ENCODE assay signal across 33 cellular contexts in genomic region chr7:780056-780455, GRCh38. TPM values are rescaled to one million over a fixed set of nuclear protein-coding genes. Genes with fewer than 3 reads are reported as not detected.
DNase-seq lines count a peak whose midpoint lies in the region; ATAC-seq, FAIRE-seq and TF ChIP-seq lines count a peak whose summit lies in the region.
"Had no signal": no experiment of that assay in that cellular context is flagged by ENCODE, and none has a peak within 500 bp of the region (broad histone marks: within the 10 kb centered on the region; RNA-seq: fewer than 3 reads in every experiment).

No MANE protein-coding gene starts in this region.

- H3K9me3 ChIP-seq in right atrium auricular region (no peaks in the 10 kb centered on the region), sigmoid colon (no peaks in the 10 kb centered on the region)
- H3K9me3 ChIP-seq: breast epithelium, HAP-1, MG63, testis had no signal

- TF ChIP-seq POLR2A in sigmoid colon (IDR thresholded peaks at IDR 0.05): no peak

- no peak for TF ChIP-seq CTCF in coronary artery (IDR thresholded peaks at IDR 0.05)
- no peak for TF ChIP-seq CTCF in right atrium auricular region (IDR thresholded peaks at IDR 0.05)
- TF ChIP-seq CTCF in sigmoid colon (IDR thresholded peaks at IDR 0.05): no peak
- TF ChIP-seq CTCF in D721Med (IDR thresholded peaks at IDR 0.05; ENCODE audit: insufficient read depth, missing control alignments): no peak

- DNase-seq in DMS79 treated with DMSO at 0.1 percent for 48 hours (lab: John Stamatoyannopoulos, UW) (peak; percentile 29), DMS79 (lab: John Stamatoyannopoulos, UW) (no peak), coronary artery (ENCODE audit: low spot score) (no peak), right atrium auricular region (ENCODE audit: low spot score) (no peak), sigmoid colon (no peak), D721Med (ENCODE audit: insufficient read length, low spot score) (no peak), GF-D8 (lab: John Stamatoyannopoulos, UW) (no peak)
- DNase-seq: activated CD4-positive, alpha-beta T cell treated with anti-CD3 and anti-CD28 coated beads for 36 hours; activated CD8-positive, alpha-beta T cell treated with anti-CD3 and anti-CD28 coated beads, Interleukin-2, amount 10 ng/mL, durations not matched to agents 7 days and 5 days; CD4-positive, CD25-positive, alpha-beta regulatory T cell; cortex of kidney; DMS 273 treated with DMSO at 0.1 percent for 48 hours; KBM-7; kidney glomerular epithelial cell; mammary epithelial cell; MG63; NCI-H187 treated with DMSO at 0.1 percent for 48 hours; NCI-H2171; NCI-H510A treated with DMSO at 0.1 percent for 48 hours; NK-92 treated with Interleukin-12 subunit alpha and Interleukin-12 subunit beta, amount 100 ng/mL, for 24 hours; PC-3; SHP77; stimulated activated CD4-positive, alpha-beta T cell treated with anti-CD3 and anti-CD28 coated beads, Interleukin-1b, Interleukin-23, amount 100 ng/mL, for 48 hours; stimulated activated naive CD8-positive, alpha-beta T cell treated with anti-CD3 and anti-CD28 coated beads, Interleukin-15, Interleukin-2, amounts not matched to agents 100 U/mL and 50 U/mL, for 24 hours; testis had no signal

- no peak for TF ChIP-seq EP300 in sigmoid colon (IDR thresholded peaks at IDR 0.05)

- H3K4me1 ChIP-seq in right atrium auricular region (peaks cover 0 to 17% of the 10 kb centered on the region in 2 donors), sigmoid colon (peaks cover 0 to 44% (median 26%) of the 10 kb centered on the region in 4 donors)
- H3K4me1 ChIP-seq: breast epithelium, HAP-1, parathyroid adenoma, testis had no signal

- 95 to 97% methylated on average over 13 of the region's 13 CpGs for WGBS in sigmoid colon, 2 donors

- H3K36me3 ChIP-seq in right atrium auricular region (peaks cover 24% of the 10 kb centered on the region), sigmoid colon (peaks cover 0 to 57% (median 8%) of the 10 kb centered on the region in 4 donors)
- H3K36me3 ChIP-seq: breast epithelium had no signal

- no peak overlapping the region for H3K4me3 ChIP-seq in coronary artery
- H3K4me3 ChIP-seq in right atrium auricular region: no peak overlapping the region
- no peak overlapping the region for H3K4me3 ChIP-seq in sigmoid colon
- H3K4me3 ChIP-seq: breast epithelium, HAP-1, MG63, testis had no signal

- H3K27me3 ChIP-seq in right atrium auricular region (no peaks in the 10 kb centered on the region), sigmoid colon (no peaks in the 10 kb centered on the region)
- H3K27me3 ChIP-seq: breast epithelium, MG63, testis had no signal

- H3K27ac ChIP-seq in coronary artery: peak overlapping the region; percentile 41 to 57
- peak overlapping the region; percentile 75 to 85 for H3K27ac ChIP-seq in right atrium auricular region
- H3K27ac ChIP-seq in sigmoid colon: peak overlapping the region in 3 of 4 donors; percentile 9 to 81 (median 74)
- H3K27ac ChIP-seq: 22Rv1, breast epithelium, parathyroid adenoma, testis had no signal

- ATAC-seq in GM21825 (IDR thresholded peaks at IDR 0.05; ENCODE audit: unreplicated experiment): no peak
- ATAC-seq: activated CD4-positive, alpha-beta T cell treated with anti-CD3 and anti-CD28 coated beads for 36 hours; activated CD8-positive, alpha-beta T cell treated with anti-CD3 and anti-CD28 coated beads, Interleukin-2, amount 10 ng/mL, durations not matched to agents 7 days and 5 days; activated naive CD4-positive, alpha-beta T cell treated with anti-CD3 and anti-CD28 coated beads, Interleukin-2, amount 50 U/mL, for 72 hours; esophagus mucosa; PC-3; stimulated activated naive CD8-positive, alpha-beta T cell treated with anti-CD3 and anti-CD28 coated beads, Interleukin-15, Interleukin-2, amounts not matched to agents 100 U/mL and 50 U/mL, for 24 hours had no signal

- intact Hi-C loops in sigmoid colon (cut with DNase I): loop anchor here (10.0 kb wide), 1 partner anchor 175 kb away; the partner anchor contains the start of gene ADAP1

- FAIRE-seq in D721Med (lab: Jason Lieb, UNC): no peak
- FAIRE-seq: GM12891 had no signal

RNA-seq across cellular contexts. Expression of gene SUN1, which starts 52.2 kb away (rescaled TPM):
- total RNA-seq in right atrium auricular region: 10 to 100 TPM; 84.4 to 97.5 TPM
- total RNA-seq in sigmoid colon: 100 to 1,000 TPM; 108 to 130 (median 119) TPM
- 10 to 100 TPM; 23.4 to 71.0 (median 30.1) TPM for polyA plus RNA-seq in sigmoid colon

RNA-seq across cellular contexts. Expression of gene PRKAR1B, which starts 53.0 kb away (rescaled TPM):
- total RNA-seq in right atrium auricular region: 10 to 100 TPM; 15.1 to 15.9 TPM
- 10 to 100 TPM in 3 of 4 donors, 1 to 10 TPM in 1; 9.7 to 26.6 (median 10.9) TPM for total RNA-seq in sigmoid colon
- polyA plus RNA-seq in sigmoid colon: 10 to 100 TPM in 2 of 3 donors, 1 to 10 TPM in 1; 9.5 to 20.4 (median 12.6) TPM

RNA-seq across cellular contexts. Expression of gene DNAAF5, which starts 53.6 kb away (rescaled TPM):
- total RNA-seq in right atrium auricular region (10 to 100 TPM; 19.0 to 35.5 TPM), sigmoid colon (10 to 100 TPM; 13.2 to 25.4 (median 16.0) TPM)
- 10 to 100 TPM in 1 of 3 donors, 1 to 10 TPM in 2; 7.8 to 23.4 (median 9.7) TPM for polyA plus RNA-seq in sigmoid colon
